ENCODE assay signal across 29 cellular contexts in the genomic region with DNA sequence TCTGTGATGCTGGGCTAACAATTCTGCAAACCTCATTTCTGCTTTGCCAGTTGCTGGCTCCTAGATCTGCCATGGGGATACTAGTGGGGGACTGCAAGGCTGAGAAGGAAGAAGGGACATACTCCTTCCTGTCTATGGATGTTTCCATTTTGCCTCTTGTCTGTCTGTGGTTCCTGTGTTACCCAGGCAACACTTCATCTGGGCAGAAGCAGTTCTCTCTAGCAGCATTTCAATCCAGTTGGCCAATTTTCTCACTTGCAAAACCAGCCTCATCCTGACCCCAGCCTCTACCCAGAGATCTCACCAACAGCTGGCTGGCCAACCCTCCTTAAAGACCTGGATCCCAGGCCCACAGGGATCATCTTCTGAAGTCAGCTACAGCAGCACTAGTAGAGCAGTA.
"Had no signal": no experiment of that assay in that cellular context is flagged by ENCODE, and none has a peak within 500 bp of the region (broad histone marks: within the 10 kb centered on the region; RNA-seq: fewer than 3 reads in every experiment).

No MANE protein-coding gene starts in this region.

- ATAC-seq: natural killer cell; psoas muscle; right cardiac atrium; sciatic nerve; stimulated activated memory B cell treated with anti-CD40 and anti-IgM and Interleukin-4, amounts not matched to agents 10 μg/mL and 1 μg/mL and 100 μg/mL, for 72 hours; stimulated activated naive CD8-positive, alpha-beta T cell treated with anti-CD3 and anti-CD28 coated beads, Interleukin-15, amount 100 ng/mL, for 72 hours; stimulated activated naive CD8-positive, alpha-beta T cell treated with anti-CD3 and anti-CD28 coated beads, Interleukin-15, Interleukin-2, amounts not matched to agents 100 U/mL and 50 U/mL, for 24 hours had no signal

- H3K4me1 ChIP-seq: neural progenitor cell, suprapubic skin, testis, tibial artery, transverse colon had no signal

- H3K9me3 ChIP-seq: ovary, psoas muscle, suprapubic skin, testis, transverse colon, vagina had no signal

- H3K27ac Mint-ChIP-seq: natural killer cell; nephron; neural progenitor cell; progenitor cell of endocrine pancreas; stimulated activated memory B cell treated with anti-CD40 and anti-IgM and Interleukin-4, amounts not matched to agents 10 μg/mL and 1 μg/mL and 100 μg/mL, for 72 hours; stimulated activated naive CD8-positive, alpha-beta T cell treated with anti-CD3 and anti-CD28 coated beads, Interleukin-15, amount 100 ng/mL, for 72 hours had no signal

- H3K27me3 ChIP-seq: neural progenitor cell, ovary, spleen, suprapubic skin, testis, tibial artery, transverse colon, upper lobe of left lung, vagina had no signal

- DNase-seq: natural killer cell; occipital lobe; ovary; posterior cingulate gyrus; psoas muscle; right cardiac atrium; spleen; stimulated activated CD4-positive, alpha-beta T cell treated with anti-CD3 and anti-CD28 coated beads, Interleukin-12 subunit alpha, Interleukin-12 subunit beta, amount 100 ng/mL, for 4 hours; stimulated activated CD4-positive, alpha-beta T cell treated with anti-CD3 and anti-CD28 coated beads, Interleukin-1b, Interleukin-23, amount 100 ng/mL, for 48 hours; stimulated activated CD4-positive, alpha-beta T cell treated with anti-CD3 and anti-CD28 coated beads, Interleukin-4, amount 100 ng/mL, for 1 hour; stimulated activated CD4-positive, alpha-beta T cell treated with anti-CD3 and anti-CD28 coated beads, Interleukin-4, amount 100 ng/mL, for 4 hours; stimulated activated CD8-positive, alpha-beta memory T cell treated with anti-CD3 and anti-CD28 coated beads, Interleukin-4, amount 100 ng/mL, for 48 hours; stimulated activated naive CD4-positive, alpha-beta T cell; stimulated activated naive CD8-positive, alpha-beta T cell treated with anti-CD3 and anti-CD28 coated beads, Interleukin-15, amount 100 ng/mL, for 72 hours; stimulated activated naive CD8-positive, alpha-beta T cell treated with anti-CD3 and anti-CD28 coated beads, Interleukin-15, Interleukin-2, amounts not matched to agents 100 U/mL and 50 U/mL, for 24 hours; substantia nigra; testis; tibial artery; transverse colon; upper lobe of left lung had no signal

- H3K9me3 Mint-ChIP-seq: natural killer cell; stimulated activated memory B cell treated with anti-CD40 and anti-IgM and Interleukin-4, amounts not matched to agents 10 μg/mL and 1 μg/mL and 100 μg/mL, for 72 hours had no signal

- H3K4me3 Mint-ChIP-seq: natural killer cell; nephron; neural progenitor cell; stimulated activated memory B cell treated with anti-CD40 and anti-IgM and Interleukin-4, amounts not matched to agents 10 μg/mL and 1 μg/mL and 100 μg/mL, for 72 hours; stimulated activated naive CD8-positive, alpha-beta T cell treated with anti-CD3 and anti-CD28 coated beads, Interleukin-15, amount 100 ng/mL, for 72 hours had no signal

- H3K36me3 Mint-ChIP-seq: natural killer cell; neural progenitor cell; stimulated activated memory B cell treated with anti-CD40 and anti-IgM and Interleukin-4, amounts not matched to agents 10 μg/mL and 1 μg/mL and 100 μg/mL, for 72 hours had no signal

- H3K4me3 ChIP-seq: neural progenitor cell, ovary, psoas muscle, skin epidermis, smooth muscle cell, spleen, suprapubic skin, testis, tibial artery, transverse colon, upper lobe of left lung, vagina had no signal

- H3K36me3 ChIP-seq: neural progenitor cell, ovary, spleen, suprapubic skin, tibial artery, transverse colon, upper lobe of left lung, vagina had no signal

- H3K27me3 Mint-ChIP-seq: progenitor cell of endocrine pancreas; stimulated activated memory B cell treated with anti-CD40 and anti-IgM and Interleukin-4, amounts not matched to agents 10 μg/mL and 1 μg/mL and 100 μg/mL, for 72 hours had no signal

- H3K4me1 Mint-ChIP-seq: natural killer cell; nephron; neural progenitor cell; stimulated activated memory B cell treated with anti-CD40 and anti-IgM and Interleukin-4, amounts not matched to agents 10 μg/mL and 1 μg/mL and 100 μg/mL, for 72 hours; stimulated activated naive CD8-positive, alpha-beta T cell treated with anti-CD3 and anti-CD28 coated beads, Interleukin-15, amount 100 ng/mL, for 72 hours had no signal
